Comparison of ENCODE assay signal across 1 cellular context in the genomic region with DNA sequence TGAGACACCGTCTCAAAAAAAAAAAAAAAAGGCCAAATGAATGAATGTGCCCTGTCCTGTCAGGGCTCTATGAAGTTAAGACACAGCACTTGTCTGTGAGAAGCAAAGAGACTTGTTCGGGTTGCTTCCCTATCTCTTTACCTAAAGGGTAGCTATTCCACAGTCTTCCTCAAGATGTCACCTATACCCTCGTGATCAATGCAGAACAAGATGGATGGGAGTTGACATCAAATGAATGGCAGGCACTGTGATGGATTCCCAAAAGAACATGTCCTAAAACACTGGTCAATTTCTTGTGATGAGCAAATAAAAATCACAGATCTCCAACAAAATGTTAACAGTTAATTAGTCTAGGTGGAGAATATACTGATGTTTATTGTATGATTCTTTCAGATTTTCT.
TF ChIP-seq lines count a peak whose summit lies in the region.

No MANE protein-coding gene starts in this region.

TF ChIP-seq in GM12878, 131 proteins besides CTCF, POLR2A, EP300 and RAD21:
- TF ChIP-seq, protein P1, sequence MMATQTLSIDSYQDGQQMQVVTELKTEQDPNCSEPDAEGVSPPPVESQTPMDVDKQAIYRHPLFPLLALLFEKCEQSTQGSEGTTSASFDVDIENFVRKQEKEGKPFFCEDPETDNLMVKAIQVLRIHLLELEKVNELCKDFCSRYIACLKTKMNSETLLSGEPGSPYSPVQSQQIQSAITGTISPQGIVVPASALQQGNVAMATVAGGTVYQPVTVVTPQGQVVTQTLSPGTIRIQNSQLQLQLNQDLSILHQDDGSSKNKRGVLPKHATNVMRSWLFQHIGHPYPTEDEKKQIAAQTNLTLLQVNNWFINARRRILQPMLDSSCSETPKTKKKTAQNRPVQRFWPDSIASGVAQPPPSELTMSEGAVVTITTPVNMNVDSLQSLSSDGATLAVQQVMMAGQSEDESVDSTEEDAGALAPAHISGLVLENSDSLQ (IDR thresholded peaks at IDR 0.05), result peak; percentile 82
- TF ChIP-seq YY1 (IDR thresholded peaks at IDR 0.05; ENCODE audit: low read depth, low read length), result peak; percentile 63
- TF ChIP-seq IRF4 (IDR thresholded peaks at IDR 0.05; ENCODE audit: low read depth, low read length), result no peak
- no peak for TF ChIP-seq PAX5 (IDR thresholded peaks at IDR 0.05; ENCODE audit: borderline replicate concordance, low read depth, low read length)
- TF ChIP-seq SREBF2 (IDR thresholded peaks at IDR 0.05; ENCODE audit: low read length), result no peak
- TF ChIP-seq SMC3 (IDR thresholded peaks at IDR 0.05; ENCODE audit: borderline replicate concordance, low read length), result 0 out of 2 replicates have a peak, but pooled peaks have one; percentile 9
- no peak for TF ChIP-seq RFX5 (IDR thresholded peaks at IDR 0.05; ENCODE audit: low read depth, low read length)
- TF ChIP-seq, protein P2, sequence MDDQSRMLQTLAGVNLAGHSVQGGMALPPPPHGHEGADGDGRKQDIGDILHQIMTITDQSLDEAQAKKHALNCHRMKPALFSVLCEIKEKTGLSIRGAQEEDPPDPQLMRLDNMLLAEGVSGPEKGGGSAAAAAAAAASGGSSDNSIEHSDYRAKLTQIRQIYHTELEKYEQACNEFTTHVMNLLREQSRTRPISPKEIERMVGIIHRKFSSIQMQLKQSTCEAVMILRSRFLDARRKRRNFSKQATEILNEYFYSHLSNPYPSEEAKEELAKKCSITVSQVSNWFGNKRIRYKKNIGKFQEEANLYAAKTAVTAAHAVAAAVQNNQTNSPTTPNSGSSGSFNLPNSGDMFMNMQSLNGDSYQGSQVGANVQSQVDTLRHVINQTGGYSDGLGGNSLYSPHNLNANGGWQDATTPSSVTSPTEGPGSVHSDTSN (IDR thresholded peaks at IDR 0.05; ENCODE audit: insufficient replicate concordance, low read depth, low read length), result peak; percentile 17
